ENCODE assay signal across 6 cellular contexts in genomic region chr14:22822017-22822618, GRCh38. TPM values are rescaled to one million over a fixed set of nuclear protein-coding genes. Genes with fewer than 3 reads are reported as not detected.
DNase-seq lines count a peak whose midpoint lies in the region; ATAC-seq lines count a peak whose summit lies in the region.

No MANE protein-coding gene starts in this region.

- intact Hi-C loops in activated CD4-positive, alpha-beta T cell treated with anti-CD3 and anti-CD28 coated beads, Interleukin-2, amount 10 ng/mL, durations not matched to agents 24 days and 14 days (cut with micrococcal nuclease) = loop anchor here (5.0 kb wide), 2 partner anchors 80 to 160 kb away; partner anchors contain the start of gene AJUBA
- intact Hi-C loops in right cardiac atrium (cut with DNase I) = loop anchor here in 3 of 4 donors (2.0 to 10.0 kb wide), 2 partner anchors 31 to 267 kb away; no protein-coding TSS in a partner anchor

- H3K9me3 ChIP-seq in right cardiac atrium (ENCODE audit: control insufficient read depth, low read length) = no peaks in the 10 kb centered on the region

- peaks cover 33% of the 10 kb centered on the region for H3K4me1 Mint-ChIP-seq in activated CD4-positive, alpha-beta T cell treated with anti-CD3 and anti-CD28 coated beads, Interleukin-2, amount 10 ng/mL, durations not matched to agents 24 days and 14 days

- no peak overlapping the region for H3K27ac Mint-ChIP-seq in activated CD4-positive, alpha-beta T cell treated with anti-CD3 and anti-CD28 coated beads, Interleukin-2, amount 10 ng/mL, durations not matched to agents 24 days and 14 days

- WGBS in right cardiac atrium = 48% methylated on average over 34 of the region's 34 CpGs

- ATAC-seq in right cardiac atrium (peak in 1 of 2 donors; percentile 2), HG02973 (IDR thresholded peaks at IDR 0.05; ENCODE audit: unreplicated experiment) (no peak)

- no peaks in the 10 kb centered on the region for H3K36me3 Mint-ChIP-seq in activated CD4-positive, alpha-beta T cell treated with anti-CD3 and anti-CD28 coated beads, Interleukin-2, amount 10 ng/mL, durations not matched to agents 24 days and 14 days (ENCODE audit: low read depth)

- H3K4me3 ChIP-seq in right cardiac atrium (ENCODE audit: low read length) = peak overlapping the region; percentile 48

- H3K9me3 Mint-ChIP-seq in activated CD4-positive, alpha-beta T cell treated with anti-CD3 and anti-CD28 coated beads, Interleukin-2, amount 10 ng/mL, durations not matched to agents 24 days and 14 days = no peaks in the 10 kb centered on the region

- H3K4me3 Mint-ChIP-seq in activated CD4-positive, alpha-beta T cell treated with anti-CD3 and anti-CD28 coated beads, Interleukin-2, amount 10 ng/mL, durations not matched to agents 24 days and 14 days = peak overlapping the region; percentile 71

- H3K4me1 ChIP-seq in right cardiac atrium (ENCODE audit: control insufficient read depth, insufficient read depth, low read length) = no peaks in the 10 kb centered on the region

- H3K27ac ChIP-seq in right cardiac atrium (ENCODE audit: low read length) (no peak overlapping the region), substantia nigra (ENCODE audit: low read depth, low read length, poor library complexity, severe bottlenecking) (peak overlapping the region; percentile 55)

- no peak for DNase-seq in activated CD4-positive, alpha-beta T cell treated with anti-CD3 and anti-CD28 coated beads, Interleukin-2, amount 10 ng/mL, durations not matched to agents 24 days and 14 days
- no peak for DNase-seq in activated CD4-positive, alpha-beta T cell treated with anti-CD3 and anti-CD28 coated beads for 4 hours
- DNase-seq in right cardiac atrium (peak in 1 of 3 donors; percentile 65), substantia nigra (lab: John Stamatoyannopoulos, UW) (no peak), AML-193 (lab: John Stamatoyannopoulos, UW) (no peak)

- H3K27me3 Mint-ChIP-seq in activated CD4-positive, alpha-beta T cell treated with anti-CD3 and anti-CD28 coated beads, Interleukin-2, amount 10 ng/mL, durations not matched to agents 24 days and 14 days = peaks cover 9% of the 10 kb centered on the region

- H3K27me3 ChIP-seq in right cardiac atrium (ENCODE audit: control insufficient read depth, insufficient read depth) = no peaks in the 10 kb centered on the region

RNA-seq across cellular contexts. Expression of gene SLC7A7, which starts 6.9 kb away (rescaled TPM):
- 0.40 TPM in 1 of 2 replicates, not detected in the other for total RNA-seq in activated CD4-positive, alpha-beta T cell treated with anti-CD3 and anti-CD28 coated beads, Interleukin-2, amount 10 ng/mL, durations not matched to agents 24 days and 14 days
- 10 to 100 TPM in 1 of 4 donors, 1 to 10 TPM in 3; 5.7 to 13.6 (median 7.5) TPM for total RNA-seq in right cardiac atrium
- 3.1 TPM for polyA plus RNA-seq in right cardiac atrium

RNA-seq across cellular contexts. Expression of gene MRPL52, which starts 7.6 kb away (rescaled TPM):
- total RNA-seq in activated CD4-positive, alpha-beta T cell treated with anti-CD3 and anti-CD28 coated beads, Interleukin-2, amount 10 ng/mL, durations not matched to agents 24 days and 14 days = 189 and 194 TPM in 2 replicates
- total RNA-seq in right cardiac atrium = 100 to 1,000 TPM in 1 of 4 donors, 10 to 100 TPM in 3; 86.2 to 115 (median 91.1) TPM
- 113 TPM for polyA plus RNA-seq in right cardiac atrium

RNA-seq across cellular contexts. Expression of gene MMP14, which starts 14.3 kb away (rescaled TPM):
- 2.1 and 3.2 TPM in 2 replicates for total RNA-seq in activated CD4-positive, alpha-beta T cell treated with anti-CD3 and anti-CD28 coated beads, Interleukin-2, amount 10 ng/mL, durations not matched to agents 24 days and 14 days
- 10 to 100 TPM; 45.3 to 64.1 (median 50.0) TPM for total RNA-seq in right cardiac atrium
- polyA plus RNA-seq in right cardiac atrium = 33.3 TPM

RNA-seq across cellular contexts. Expression of gene LRP10, which starts 49.4 kb away (rescaled TPM):
- 34.2 and 35.2 TPM in 2 replicates for total RNA-seq in activated CD4-positive, alpha-beta T cell treated with anti-CD3 and anti-CD28 coated beads, Interleukin-2, amount 10 ng/mL, durations not matched to agents 24 days and 14 days
- 10 to 100 TPM; 66.2 to 89.7 (median 76.5) TPM for total RNA-seq in right cardiac atrium
- 28.7 TPM for polyA plus RNA-seq in right cardiac atrium

RNA-seq across cellular contexts. Expression of gene OXA1L, which starts 55.6 kb away (rescaled TPM):
- 119 and 126 TPM in 2 replicates for total RNA-seq in activated CD4-positive, alpha-beta T cell treated with anti-CD3 and anti-CD28 coated beads, Interleukin-2, amount 10 ng/mL, durations not matched to agents 24 days and 14 days
- 100 to 1,000 TPM in 3 of 4 donors, 10 to 100 TPM in 1; 92.6 to 123 (median 114) TPM for total RNA-seq in right cardiac atrium
- 134 TPM for polyA plus RNA-seq in right cardiac atrium

Comparison
In these comparisons a context has a peak if more than half of its experiments do, and no peak if none do; other contexts are left out.
1. RNA of gene MMP14, which starts 14.3 kb away (total RNA-seq): 45.3 to 64.1 TPM in right cardiac atrium; 2.1 to 3.2 TPM in activated CD4-positive, alpha-beta T cell treated with anti-CD3 and anti-CD28 coated beads, Interleukin-2, amount 10 ng/mL, durations not matched to agents 24 days and 14 days; every median in the first group is over 10 times any median in the second.